13 cellular contexts compared by ENCODE assay signal in genomic region chr3:14725564-14726420, GRCh38. TPM values are rescaled to one million over a fixed set of nuclear protein-coding genes. Genes with fewer than 3 reads are reported as not detected.
A peak's percentile ranks its signal among the peaks of the same experiment; 100 is the strongest.
DNase-seq lines count a peak whose midpoint lies in the region; ATAC-seq and TF ChIP-seq lines count a peak whose summit lies in the region.
"Had no signal": no experiment of that assay in that cellular context is flagged by ENCODE, and none has a peak within 500 bp of the region (broad histone marks: within the 10 kb centered on the region; RNA-seq: fewer than 3 reads in every experiment).

No MANE protein-coding gene starts in this region.

- no peak for TF ChIP-seq CTCF in adrenal gland (IDR thresholded peaks at IDR 0.05)
- TF ChIP-seq CTCF in fibroblast of pulmonary artery (IDR thresholded peaks at IDR 0.05; ENCODE audit: low read length, missing control alignments), result no peak
- TF ChIP-seq CTCF in transverse colon (IDR thresholded peaks at IDR 0.05), result no peak

- DNase-seq in adrenal gland (peak in 6 of 7 donors; percentile 25 to 77 (median 42)), fibroblast of pulmonary artery (ENCODE audit: low read depth) (peak; percentile 94), mucosa of gallbladder (ENCODE audit: low spot score) (peak; percentile 79), transverse colon (peak; percentile 41), ACHN (no peak)
- DNase-seq: Kasumi-1, kidney glomerular epithelial cell, PC-9 had no signal

- WGBS in adrenal gland, 4 donors, result 57 to 70% (median 68%) methylated on average over 5 to 8 of the region's 8 CpGs
- WGBS in transverse colon (ENCODE audit: low coverage in 1 of 2), 2 donors, result 57 to 71% methylated on average over 2 to 8 of the region's 8 CpGs

- H3K27me3 ChIP-seq in adrenal gland, result no peaks in the 10 kb centered on the region
- H3K27me3 ChIP-seq in transverse colon, result no peaks in the 10 kb centered on the region

- intact Hi-C loops in adrenal gland (cut with DNase I) (no loop called here), transverse colon (cut with DNase I; ENCODE audit: low total_unique reads) (no loop called here)

- in situ Hi-C loops in transverse colon (cut with MboI; ENCODE audit: low pct_ligation_motif_present in 1 of 4, low pct_unique_long_range_greater_than_20kb in 1 of 4, low sequenced_read_pairs in 3 of 4), result no loop called here
- in situ Hi-C loops in ACHN (cut with HindIII; ENCODE audit: low pct_ligation_motif_present, low pct_unique_long_range_greater_than_20kb, low sequenced_read_pairs), result no loop called here

- H3K4me3 ChIP-seq in adrenal gland, result no peak overlapping the region
- no peak overlapping the region for H3K4me3 ChIP-seq in fibroblast of pulmonary artery (replicated peaks; ENCODE audit: low read depth, low read length)
- no peak overlapping the region for H3K4me3 ChIP-seq in transverse colon
- H3K4me3 ChIP-seq: GM12878, PC-9 had no signal

- no peaks in the 10 kb centered on the region for H3K4me1 ChIP-seq in adrenal gland (replicated peaks in 1 of 2)
- peaks cover 0 to 9% (median 4%) of the 10 kb centered on the region in 4 donors for H3K4me1 ChIP-seq in transverse colon

- peak overlapping the region in 2 of 5 donors; percentile 39 to 73 for H3K27ac ChIP-seq in adrenal gland
- peak overlapping the region; percentile 64 to 79 (median 73) for H3K27ac ChIP-seq in transverse colon
- H3K27ac ChIP-seq: epithelial cell of prostate, PC-9 had no signal

- no peak for TF ChIP-seq EP300 in transverse colon (IDR thresholded peaks at IDR 0.05; ENCODE audit: low read depth)

- TF ChIP-seq POLR2A in adrenal gland (IDR thresholded peaks at IDR 0.05) (no peak), transverse colon (IDR thresholded peaks at IDR 0.05) (no peak)

- ATAC-seq in HG02840 (IDR thresholded peaks at IDR 0.05; ENCODE audit: low FRiP score, unreplicated experiment) (no peak), HG02759 (IDR thresholded peaks at IDR 0.05; ENCODE audit: unreplicated experiment) (no peak)
- ATAC-seq: GM12878 had no signal

- H3K36me3 ChIP-seq in adrenal gland (replicated peaks in 1 of 2) (no peaks in the 10 kb centered on the region), transverse colon (no peaks in the 10 kb centered on the region)

- H3K9me3 ChIP-seq in adrenal gland (replicated peaks in 1 of 3) (no peaks in the 10 kb centered on the region), transverse colon (no peaks in the 10 kb centered on the region)

RNA-seq across cellular contexts. Expression of gene C3orf20, which starts 50.9 kb away (rescaled TPM):
- total RNA-seq in adrenal gland (under 1 TPM in 1 of 8 donors, not detected in 7; 0.07 TPM), mucosa of gallbladder (not detected), transverse colon (not detected)
- not detected for polyA plus RNA-seq in adrenal gland
- total RNA-seq: PC-9, renal cortical epithelial cell had no signal
